ENCODE assay signal across 21 cellular contexts in the genomic region with DNA sequence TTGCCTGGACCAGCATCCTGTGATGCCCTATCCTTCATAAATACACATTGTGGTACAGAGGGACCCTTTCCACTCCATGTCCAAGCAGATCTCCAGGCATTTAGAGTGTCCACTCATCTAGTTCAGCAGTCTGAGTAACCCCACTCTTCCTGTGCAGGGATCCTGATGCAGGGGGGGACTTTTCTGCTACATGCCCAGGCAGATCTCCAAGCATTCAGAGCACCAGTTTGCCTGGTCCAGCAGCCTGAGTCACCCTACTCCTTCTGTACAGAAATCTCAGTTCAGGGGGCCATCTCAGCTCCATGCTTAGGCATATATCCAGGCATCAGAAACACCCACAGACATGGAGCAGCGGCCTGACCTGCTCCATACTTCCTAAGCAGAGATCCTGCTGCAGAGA.
A peak's percentile ranks its signal among the peaks of the same experiment; 100 is the strongest.
DNase-seq lines count a peak whose midpoint lies in the region; ATAC-seq and TF ChIP-seq lines count a peak whose summit lies in the region.
"Had no signal": no experiment of that assay in that cellular context is flagged by ENCODE, and none has a peak within 500 bp of the region (broad histone marks: within the 10 kb centered on the region; RNA-seq: fewer than 3 reads in every experiment).

No MANE protein-coding gene starts in this region.

- POLR2A ChIA-PET in MCF 10A (lab: Yijun Ruan, JAX), result no interaction called here

- no peak for TF ChIP-seq CTCF in choroid plexus epithelial cell (conservative IDR thresholded peaks at IDR 0.05; ENCODE audit: low read depth, low read length)
- TF ChIP-seq CTCF in MCF 10A (IDR thresholded peaks at IDR 0.05; ENCODE audit: unreplicated experiment), result no peak

- no peaks in the 10 kb centered on the region for H3K4me1 Mint-ChIP-seq in stimulated activated effector memory CD8-positive, alpha-beta T cell treated with anti-CD3 and anti-CD28 coated beads, Interleukin-12 subunit alpha, Interleukin-12 subunit beta, amount 100 ng/mL, for 72 hours
- no peaks in the 10 kb centered on the region for H3K4me1 Mint-ChIP-seq in MCF 10A (ENCODE audit: insufficient read depth, unreplicated experiment)
- H3K4me1 Mint-ChIP-seq: activated CD4-positive, alpha-beta T cell treated with anti-CD3 and anti-CD28 coated beads, Interleukin-2, amount 10 ng/mL, durations not matched to agents 7 days and 5 days; naive thymus-derived CD8-positive, alpha-beta T cell; stimulated activated naive CD8-positive, alpha-beta T cell treated with anti-CD3 and anti-CD28 coated beads, Interleukin-15, amount 100 ng/mL, for 72 hours had no signal

- H3K9me3 Mint-ChIP-seq in stimulated activated effector memory CD8-positive, alpha-beta T cell treated with anti-CD3 and anti-CD28 coated beads, Interleukin-12 subunit alpha, Interleukin-12 subunit beta, amount 100 ng/mL, for 72 hours, result peaks cover 11% of the 10 kb centered on the region
- no peaks in the 10 kb centered on the region for H3K9me3 Mint-ChIP-seq in MCF 10A (ENCODE audit: unreplicated experiment)
- H3K9me3 Mint-ChIP-seq: activated CD4-positive, alpha-beta T cell treated with anti-CD3 and anti-CD28 coated beads, Interleukin-2, amount 10 ng/mL, durations not matched to agents 7 days and 5 days had no signal

- intact Hi-C loops in MCF 10A (cut with micrococcal nuclease), result no loop called here

- DNase-seq in EH (ENCODE audit: low read depth) (peak; percentile 13), LHCN-M2 (ENCODE audit: low read depth) (peak; percentile 13), choroid plexus epithelial cell (ENCODE audit: low read depth) (peak; percentile 12), glomerular visceral epithelial cell (ENCODE audit: extremely low spot score) (peak; percentile 2), MCF 10A (ENCODE audit: unreplicated experiment) (no peak), hypothalamus (lab: John Stamatoyannopoulos, UW) (no peak)
- DNase-seq in stimulated activated effector memory CD8-positive, alpha-beta T cell treated with anti-CD3 and anti-CD28 coated beads, Interleukin-12 subunit alpha, Interleukin-12 subunit beta, amount 100 ng/mL, for 72 hours (ENCODE audit: low spot score in 2 of 2), result no peak
- DNase-seq in stimulated activated naive CD4-positive, alpha-beta T cell treated with Interleukin-2 at 50 U/mL for 16 hours (lab: John Stamatoyannopoulos, UW), result no peak
- DNase-seq: activated CD4-positive, alpha-beta T cell treated with anti-CD3 and anti-CD28 coated beads, Interleukin-2, amount 10 ng/mL, durations not matched to agents 7 days and 5 days; activated T-cell treated with anti-CD3 and anti-CD28 coated beads, Interleukin-2, amount 50 U/mL, for 24 hours; brain microvascular endothelial cell; effector CD4-positive, alpha-beta T cell; naive thymus-derived CD8-positive, alpha-beta T cell; NCI-H510A; ovary; stimulated activated naive CD8-positive, alpha-beta T cell treated with anti-CD3 and anti-CD28 coated beads, Interleukin-15, amount 100 ng/mL, for 72 hours; WERI-Rb-1 had no signal

- H3K4me3 ChIP-seq in choroid plexus epithelial cell (ENCODE audit: low read depth, low read length), result no peak overlapping the region
- H3K4me3 ChIP-seq: HAP-1, ovary, skin epidermis had no signal

- BruUV-seq in MCF 10A (replicated peaks; lab: Mats Ljungman, UMichigan), result no TSS peak

- H3K4me3 Mint-ChIP-seq in stimulated activated effector memory CD8-positive, alpha-beta T cell treated with anti-CD3 and anti-CD28 coated beads, Interleukin-12 subunit alpha, Interleukin-12 subunit beta, amount 100 ng/mL, for 72 hours, result no peak overlapping the region
- no peak overlapping the region for H3K4me3 Mint-ChIP-seq in MCF 10A (ENCODE audit: unreplicated experiment)
- H3K4me3 Mint-ChIP-seq: activated CD4-positive, alpha-beta T cell treated with anti-CD3 and anti-CD28 coated beads, Interleukin-2, amount 10 ng/mL, durations not matched to agents 7 days and 5 days; activated T-cell treated with anti-CD3 and anti-CD28 coated beads, Interleukin-2, amount 50 U/mL, for 24 hours; CD8-positive, alpha-beta T cell; naive thymus-derived CD8-positive, alpha-beta T cell; stimulated activated naive CD8-positive, alpha-beta T cell treated with anti-CD3 and anti-CD28 coated beads, Interleukin-15, amount 100 ng/mL, for 72 hours had no signal

- no peak overlapping the region for H3K27ac Mint-ChIP-seq in stimulated activated effector memory CD8-positive, alpha-beta T cell treated with anti-CD3 and anti-CD28 coated beads, Interleukin-12 subunit alpha, Interleukin-12 subunit beta, amount 100 ng/mL, for 72 hours
- H3K27ac Mint-ChIP-seq in MCF 10A (ENCODE audit: low read depth, unreplicated experiment), result no peak overlapping the region
- H3K27ac Mint-ChIP-seq: activated CD4-positive, alpha-beta T cell treated with anti-CD3 and anti-CD28 coated beads, Interleukin-2, amount 10 ng/mL, durations not matched to agents 7 days and 5 days; activated T-cell treated with anti-CD3 and anti-CD28 coated beads, Interleukin-2, amount 50 U/mL, for 24 hours; CD8-positive, alpha-beta T cell; naive thymus-derived CD8-positive, alpha-beta T cell had no signal

- CTCF ChIA-PET in MCF 10A (lab: Yijun Ruan, JAX), result interaction anchor here (1.1 to 1.2 kb wide), 3 partner anchors 9 to 181 kb away, joined by 3 to 6 read pairs (median 3); no protein-coding TSS in a partner anchor

- ATAC-seq in stimulated activated effector memory CD8-positive, alpha-beta T cell treated with anti-CD3 and anti-CD28 coated beads, Interleukin-12 subunit alpha, Interleukin-12 subunit beta, amount 100 ng/mL, for 72 hours, result no peak
- ATAC-seq: CD8-positive, alpha-beta T cell; naive thymus-derived CD8-positive, alpha-beta T cell; Right ventricle myocardium inferior; stimulated activated naive CD8-positive, alpha-beta T cell treated with anti-CD3 and anti-CD28 coated beads, Interleukin-15, amount 100 ng/mL, for 72 hours had no signal

- H3K27me3 Mint-ChIP-seq in MCF 10A (ENCODE audit: insufficient read depth, unreplicated experiment), result no peaks in the 10 kb centered on the region
- H3K27me3 Mint-ChIP-seq: activated CD4-positive, alpha-beta T cell treated with anti-CD3 and anti-CD28 coated beads, Interleukin-2, amount 10 ng/mL, durations not matched to agents 7 days and 5 days; activated T-cell treated with anti-CD3 and anti-CD28 coated beads, Interleukin-2, amount 50 U/mL, for 24 hours; naive thymus-derived CD8-positive, alpha-beta T cell; stimulated activated naive CD8-positive, alpha-beta T cell treated with anti-CD3 and anti-CD28 coated beads, Interleukin-15, amount 100 ng/mL, for 72 hours had no signal

- no peaks in the 10 kb centered on the region for H3K36me3 Mint-ChIP-seq in stimulated activated effector memory CD8-positive, alpha-beta T cell treated with anti-CD3 and anti-CD28 coated beads, Interleukin-12 subunit alpha, Interleukin-12 subunit beta, amount 100 ng/mL, for 72 hours
- H3K36me3 Mint-ChIP-seq in MCF 10A (ENCODE audit: insufficient read depth, unreplicated experiment), result no peaks in the 10 kb centered on the region
- H3K36me3 Mint-ChIP-seq: CD8-positive, alpha-beta T cell; naive thymus-derived CD8-positive, alpha-beta T cell had no signal

Comparison
In these comparisons a context has a peak if more than half of its experiments do, and no peak if none do; other contexts are left out.
1. DNase-seq: peak in EH (single experiment), LHCN-M2 (single experiment), choroid plexus epithelial cell (single experiment) and glomerular visceral epithelial cell (single experiment); none in stimulated activated effector memory CD8-positive, alpha-beta T cell treated with anti-CD3 and anti-CD28 coated beads, Interleukin-12 subunit alpha, Interleukin-12 subunit beta, amount 100 ng/mL, for 72 hours (0 of 2), MCF 10A (single experiment), hypothalamus (0 of 51) and stimulated activated naive CD4-positive, alpha-beta T cell treated with Interleukin-2 at 50 U/mL for 16 hours (single experiment).